In genomic region chr1:227890451-227891222, GRCh38 we compare ENCODE assay signal across 1 cellular context.
TF ChIP-seq lines count a peak whose summit lies in the region.

No MANE protein-coding gene starts in this region.

TF ChIP-seq in K562, 482 proteins besides CTCF, POLR2A, EP300 and RAD21 (continued from another document):
- TF ChIP-seq ZNF398 (CRISPR knock-in tag; IDR thresholded peaks at IDR 0.05) (no peak), ZBTB43 (CRISPR knock-in tag; IDR thresholded peaks at IDR 0.05) (no peak), KAT7 (CRISPR knock-in tag; IDR thresholded peaks at IDR 0.05; ENCODE audit: borderline replicate concordance) (no peak)
